Comparison of ENCODE assay signal across 8 cellular contexts in the genomic region with DNA sequence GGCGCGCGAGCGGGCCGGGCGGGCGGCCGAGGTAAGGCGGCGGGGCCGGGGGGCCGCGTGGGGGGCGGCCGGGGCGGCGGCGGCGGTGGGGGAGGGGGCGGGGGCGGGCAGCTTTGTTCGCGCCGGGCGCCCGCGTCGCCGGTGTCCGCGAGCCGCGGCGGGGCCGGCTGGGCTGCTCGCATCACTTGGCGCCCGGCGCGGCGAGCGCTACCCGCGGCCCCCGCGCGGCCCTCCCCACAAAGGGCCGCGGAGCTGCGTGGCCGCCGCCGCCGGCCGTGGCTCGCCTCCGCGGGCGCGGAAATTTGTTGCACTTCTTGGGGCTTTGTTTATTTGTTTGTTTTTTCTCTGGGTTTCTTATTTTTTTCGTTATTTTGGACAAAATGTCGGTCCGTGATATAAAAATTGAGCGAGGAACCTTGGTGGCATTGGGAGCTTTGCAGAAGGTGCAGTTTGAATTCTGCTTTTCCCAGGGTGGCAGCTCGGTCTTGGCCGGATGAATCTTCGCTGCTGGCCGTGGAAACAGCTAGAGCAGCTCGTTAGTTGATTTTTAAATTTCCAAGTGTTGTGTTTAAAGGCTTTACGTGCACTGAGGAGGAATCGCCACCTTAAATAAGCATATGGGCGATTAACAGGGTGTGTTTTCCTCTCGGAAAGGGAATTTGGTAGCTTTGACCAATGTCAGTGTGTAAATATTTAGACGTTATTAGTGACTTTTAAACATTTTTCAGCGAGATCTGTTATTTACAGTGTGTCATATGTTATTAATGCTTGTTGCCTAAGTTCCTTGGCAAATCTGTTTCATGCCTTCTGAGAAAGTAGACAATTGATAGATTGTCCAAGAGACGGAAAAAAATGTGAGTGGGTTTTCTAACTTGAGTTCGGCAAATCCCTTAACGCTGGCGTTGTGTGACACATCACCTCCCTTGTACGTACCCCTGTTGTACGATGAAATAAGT. TPM values are rescaled to one million over a fixed set of nuclear protein-coding genes. Genes with fewer than 3 reads are reported as not detected.
DNase-seq lines count a peak whose midpoint lies in the region; ATAC-seq and TF ChIP-seq lines count a peak whose summit lies in the region.

No MANE protein-coding gene starts in this region.

- H3K9ac ChIP-seq in NT2/D1 (ENCODE audit: insufficient read length, low read depth) (peak overlapping the region; percentile 82), adipocyte (ENCODE audit: low read length) (peak overlapping the region; percentile 90)

- no peak for TF ChIP-seq CTCF in HFF-Myc (IDR thresholded peaks at IDR 0.05; ENCODE audit: low read depth, low read length, missing control alignments)

- H3K4me1 ChIP-seq in NT2/D1 (ENCODE audit: insufficient read depth, insufficient read length) (no peaks in the 10 kb centered on the region), adipocyte (ENCODE audit: control insufficient read depth, insufficient read depth, low read length) (peaks cover 27% of the 10 kb centered on the region)

- H3K4me3 ChIP-seq in HFF-Myc (replicated peaks; ENCODE audit: low read depth, low read length): peak overlapping the region; percentile 53
- peak overlapping the region; percentile 73 for H3K4me3 ChIP-seq in NT2/D1 (ENCODE audit: insufficient read length, low read depth)
- peak overlapping the region; percentile 86 for H3K4me3 ChIP-seq in adipocyte (ENCODE audit: low read length)

- DNase-seq in GM03348 (ENCODE audit: low spot score) (peak; percentile 70), HFF-Myc (ENCODE audit: extremely low read depth, low read depth) (no peak), NT2/D1 (ENCODE audit: low read depth, low spot score) (no peak), adipocyte (ENCODE audit: low read depth) (peak; percentile 79), left ventricle myocardium superior (peak; percentile 70), pons (ENCODE audit: low spot score) (peak; percentile 69)

- H3K27me3 ChIP-seq in NT2/D1 (ENCODE audit: insufficient read depth, insufficient read length) (no peaks in the 10 kb centered on the region), adipocyte (replicated peaks; ENCODE audit: control insufficient read depth, insufficient read depth, low read length) (no peaks in the 10 kb centered on the region)

- H3K36me3 ChIP-seq in NT2/D1 (ENCODE audit: insufficient read depth, insufficient read length, low read length) (peaks cover 20% of the 10 kb centered on the region), adipocyte (ENCODE audit: control insufficient read depth, insufficient read depth, low read length, severe bottlenecking) (peaks cover 14% of the 10 kb centered on the region)

- intact Hi-C loops in left ventricle myocardium superior (cut with micrococcal nuclease): no loop called here

- ATAC-seq in left ventricle myocardium superior (peak; percentile 23), GM19452 (IDR thresholded peaks at IDR 0.05; ENCODE audit: unreplicated experiment) (no peak), GM18520 (IDR thresholded peaks at IDR 0.05; ENCODE audit: unreplicated experiment) (no peak)

- no peaks in the 10 kb centered on the region for H3K9me3 ChIP-seq in NT2/D1 (ENCODE audit: insufficient read depth, low read length)
- H3K9me3 ChIP-seq in adipocyte (ENCODE audit: control insufficient read depth, low read length): no peaks in the 10 kb centered on the region

RNA-seq across cellular contexts. Expression of a gene that starts 0.8 kb away (rescaled TPM):
- 57.5 TPM for total RNA-seq in left ventricle myocardium superior

Comparison
In these comparisons a context has a peak if more than half of its experiments do, and no peak if none do; other contexts are left out.
1. DNase-seq: peak in GM03348 (single experiment), adipocyte (single experiment), left ventricle myocardium superior (single experiment) and pons (single experiment); none in HFF-Myc (single experiment) and NT2/D1 (single experiment).
2. Peak in every context shown above with its lines, with median percentiles within 50 percentile points of each other: H3K4me3 ChIP-seq.